ENCODE assay signal across 31 cellular contexts in the genomic region with DNA sequence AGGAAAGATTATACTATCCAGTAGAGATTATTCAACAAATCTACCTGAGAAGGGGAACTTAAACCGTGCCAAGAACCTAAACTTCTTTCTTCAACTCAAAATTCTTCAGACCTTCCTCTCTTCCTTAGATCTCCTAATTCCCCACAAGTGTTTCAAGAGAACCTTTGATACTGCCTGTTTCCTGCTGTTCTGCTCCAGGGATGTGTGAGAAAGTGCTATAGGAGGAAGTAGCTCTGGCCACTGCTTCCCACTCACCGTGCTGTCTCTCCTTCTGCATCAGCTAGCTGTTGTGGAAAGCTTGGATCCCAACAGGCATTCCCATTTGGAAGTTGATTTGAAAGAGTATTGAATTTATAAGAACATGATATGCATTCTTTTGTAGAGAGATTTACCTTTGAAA. TPM values are rescaled to one million over a fixed set of nuclear protein-coding genes. Genes with fewer than 3 reads are reported as not detected.
"Had no signal": no experiment of that assay in that cellular context is flagged by ENCODE, and none has a peak within 500 bp of the region (broad histone marks: within the 10 kb centered on the region; RNA-seq: fewer than 3 reads in every experiment).

No MANE protein-coding gene starts in this region.

- H3K4me3 ChIP-seq: gastrocnemius medialis, right atrium auricular region, smooth muscle cell, vagina had no signal

- H3K27ac ChIP-seq: gastrocnemius medialis, vagina had no signal

- H3K27me3 ChIP-seq: right atrium auricular region, vagina had no signal

- H3K4me3 Mint-ChIP-seq: activated CD8-positive, alpha-beta T cell treated with anti-CD3 and anti-CD28 coated beads for 36 hours; activated T-cell treated with anti-CD3 and anti-CD28 coated beads, Interleukin-2, amount 50 U/mL, for 4 hours; activated T-helper 17 cell treated with anti-CD3 and anti-CD28 coated beads, Interleukin-2, amount 50 U/mL, for 72 hours; dendritic cell treated with granulocyte-macrophage colony-stimulating factor and Interleukin-4, amounts not matched to agents 40 ng/mL and 50 ng/mL, for 4 days; nephron progenitor cell; stimulated activated memory B cell treated with anti-CD40 and anti-IgM and Interleukin-4, amounts not matched to agents 10 μg/mL and 1 μg/mL and 100 μg/mL, for 72 hours; stimulated activated naive CD8-positive, alpha-beta T cell treated with anti-CD3 and anti-CD28 coated beads, Interleukin-15, amount 100 ng/mL, for 72 hours; type B pancreatic cell; WTC11 had no signal

- DNase-seq: activated CD4-positive, alpha-beta T cell treated with anti-CD3 and anti-CD28 coated beads for 1 hour; activated CD4-positive, alpha-beta T cell treated with anti-CD3 and anti-CD28 coated beads, Interleukin-2, amount 50 U/mL, for 1 hour; activated CD8-positive, alpha-beta T cell treated with anti-CD3 and anti-CD28 coated beads for 36 hours; activated gamma-delta T cell treated with Interleukin-2 at 50 U/mL for 16 hours; activated naive CD4-positive, alpha-beta T cell treated with anti-CD3 and anti-CD28 coated beads, Interleukin-2, amount 50 U/mL, for 16 hours; activated T-cell treated with anti-CD3 and anti-CD28 coated beads, Interleukin-2, amount 50 U/mL, for 4 hours; amniotic stem cell; central memory CD4-positive, alpha-beta T cell; gastrocnemius medialis; glutamatergic neuron; left ventricle myocardium superior; nephron progenitor cell; occipital lobe; stimulated activated CD4-positive, alpha-beta T cell treated with anti-CD3 and anti-CD28 coated beads, Interleukin-1b, Interleukin-23, amount 100 ng/mL, for 48 hours; stimulated activated CD4-positive, alpha-beta T cell treated with anti-CD3 and anti-CD28 coated beads, Interleukin-4, amount 100 ng/mL, for 4 hours; stimulated activated CD8-positive, alpha-beta memory T cell treated with anti-CD3 and anti-CD28 coated beads, Interleukin-4, amount 100 ng/mL, for 48 hours; stimulated activated naive CD8-positive, alpha-beta T cell treated with anti-CD3 and anti-CD28 coated beads, Interleukin-15, amount 100 ng/mL, for 72 hours; substantia nigra; T1000 had no signal

- H3K27ac Mint-ChIP-seq: activated CD8-positive, alpha-beta T cell treated with anti-CD3 and anti-CD28 coated beads for 36 hours; activated T-helper 17 cell treated with anti-CD3 and anti-CD28 coated beads, Interleukin-2, amount 50 U/mL, for 72 hours; dendritic cell treated with granulocyte-macrophage colony-stimulating factor and Interleukin-4, amounts not matched to agents 40 ng/mL and 50 ng/mL, for 4 days; nephron progenitor cell; stimulated activated memory B cell treated with anti-CD40 and anti-IgM and Interleukin-4, amounts not matched to agents 10 μg/mL and 1 μg/mL and 100 μg/mL, for 72 hours; stimulated activated naive CD8-positive, alpha-beta T cell treated with anti-CD3 and anti-CD28 coated beads, Interleukin-15, amount 100 ng/mL, for 72 hours; type B pancreatic cell; WTC11 had no signal

- H3K36me3 ChIP-seq: gastrocnemius medialis, right atrium auricular region, vagina had no signal

- H3K9me3 Mint-ChIP-seq: activated CD8-positive, alpha-beta T cell treated with anti-CD3 and anti-CD28 coated beads for 36 hours; activated T-cell treated with anti-CD3 and anti-CD28 coated beads, Interleukin-2, amount 50 U/mL, for 4 hours; activated T-helper 17 cell treated with anti-CD3 and anti-CD28 coated beads, Interleukin-2, amount 50 U/mL, for 72 hours; dendritic cell treated with granulocyte-macrophage colony-stimulating factor and Interleukin-4, amounts not matched to agents 40 ng/mL and 50 ng/mL, for 4 days; nephron progenitor cell; stimulated activated memory B cell treated with anti-CD40 and anti-IgM and Interleukin-4, amounts not matched to agents 10 μg/mL and 1 μg/mL and 100 μg/mL, for 72 hours; stimulated activated naive CD8-positive, alpha-beta T cell treated with anti-CD3 and anti-CD28 coated beads, Interleukin-15, amount 100 ng/mL, for 72 hours; type B pancreatic cell; WTC11 had no signal

- H3K36me3 Mint-ChIP-seq: stimulated activated memory B cell treated with anti-CD40 and anti-IgM and Interleukin-4, amounts not matched to agents 10 μg/mL and 1 μg/mL and 100 μg/mL, for 72 hours; type B pancreatic cell; WTC11 had no signal

- H3K9me3 ChIP-seq: gastrocnemius medialis, right atrium auricular region, vagina had no signal

- FAIRE-seq: astrocyte, endometrium, islet of Langerhans had no signal

- ATAC-seq: activated CD8-positive, alpha-beta T cell treated with anti-CD3 and anti-CD28 coated beads for 36 hours; activated T-cell treated with anti-CD3 and anti-CD28 coated beads, Interleukin-2, amount 50 U/mL, for 4 hours; activated T-helper 17 cell treated with anti-CD3 and anti-CD28 coated beads, Interleukin-2, amount 50 U/mL, for 72 hours; gastrocnemius medialis; left ventricle myocardium superior; stimulated activated memory B cell treated with anti-CD40 and anti-IgM and Interleukin-4, amounts not matched to agents 10 μg/mL and 1 μg/mL and 100 μg/mL, for 72 hours; stimulated activated naive CD8-positive, alpha-beta T cell treated with anti-CD3 and anti-CD28 coated beads, Interleukin-15, amount 100 ng/mL, for 72 hours; WTC11 had no signal

RNA-seq across cellular contexts. Expression of a gene that starts 41.3 kb away (rescaled TPM):
- total RNA-seq: activated CD8-positive, alpha-beta T cell treated with anti-CD3 and anti-CD28 coated beads for 36 hours; activated T-helper 17 cell treated with anti-CD3 and anti-CD28 coated beads, Interleukin-2, amount 50 U/mL, for 72 hours; lung microvascular endothelial cell had no signal
